24 cellular contexts compared by ENCODE assay signal in the genomic region with DNA sequence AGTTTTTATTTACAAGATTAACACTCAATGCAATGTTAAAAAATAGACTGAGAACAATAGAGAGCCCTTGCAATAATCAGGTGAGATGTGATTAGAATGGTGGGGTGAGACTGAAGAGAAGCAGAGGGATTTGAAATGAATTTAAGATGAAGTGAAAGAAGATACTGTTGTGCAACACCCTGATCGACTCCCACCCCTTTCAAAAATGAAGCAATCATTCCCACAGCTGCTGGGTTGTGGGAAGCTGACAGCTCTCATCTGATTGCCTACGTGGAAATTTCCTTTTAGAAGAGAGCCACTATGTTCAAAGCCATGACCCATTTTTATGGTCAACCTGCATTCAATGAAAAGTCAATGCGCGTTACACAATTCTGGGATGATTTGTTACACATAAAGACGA.
DNase-seq lines count a peak whose midpoint lies in the region; ATAC-seq, FAIRE-seq and TF ChIP-seq lines count a peak whose summit lies in the region.
"Had no signal": no experiment of that assay in that cellular context is flagged by ENCODE, and none has a peak within 500 bp of the region (broad histone marks: within the 10 kb centered on the region; RNA-seq: fewer than 3 reads in every experiment).

No MANE protein-coding gene starts in this region.

- POLR2A ChIA-PET in MCF 10A (lab: Yijun Ruan, JAX), result no interaction called here
- POLR2A ChIA-PET in RWPE1 (lab: Yijun Ruan, JAX; ENCODE audit: low non-redundant PET), result no interaction called here

- no peaks in the 10 kb centered on the region for H3K4me1 ChIP-seq in breast epithelium
- H3K4me1 ChIP-seq: HAP-1, lower lobe of right lung, psoas muscle, spleen had no signal

- no peaks in the 10 kb centered on the region for H3K27me3 ChIP-seq in breast epithelium
- H3K27me3 ChIP-seq: spleen had no signal

- no peak for FAIRE-seq in frontal cortex (lab: Jason Lieb, UNC)
- FAIRE-seq: keratinocyte had no signal

- CTCF ChIA-PET in MCF 10A (lab: Yijun Ruan, JAX), result no interaction called here
- CTCF ChIA-PET in RWPE1 (lab: Yijun Ruan, JAX), result no interaction called here

- H3K27ac ChIP-seq in breast epithelium, result no peak overlapping the region
- H3K27ac ChIP-seq in RWPE1, result no peak overlapping the region
- H3K27ac ChIP-seq: lower lobe of right lung, psoas muscle, spleen had no signal

- H3K9me3 ChIP-seq in breast epithelium, result no peaks in the 10 kb centered on the region
- H3K9me3 ChIP-seq: HAP-1, lower lobe of right lung, psoas muscle, spleen had no signal

- H3K9me3 Mint-ChIP-seq in MCF 10A (ENCODE audit: unreplicated experiment), result no peaks in the 10 kb centered on the region
- H3K9me3 Mint-ChIP-seq: effector memory CD8-positive, alpha-beta T cell had no signal

- no peaks in the 10 kb centered on the region for H3K27me3 Mint-ChIP-seq in MCF 10A (ENCODE audit: insufficient read depth, unreplicated experiment)
- H3K27me3 Mint-ChIP-seq: activated naive CD4-positive, alpha-beta T cell treated with anti-CD3 and anti-CD28 coated beads, Interleukin-2, amount 10 ng/mL, durations not matched to agents 7 days and 5 days; effector memory CD8-positive, alpha-beta T cell had no signal

- DNase-seq in MCF 10A (ENCODE audit: unreplicated experiment) (peak; percentile 43), breast epithelium (ENCODE audit: low spot score in 2 of 2) (no peak), RWPE1 (ENCODE audit: low spot score) (peak; percentile 1), fibroblast of the aortic adventitia (ENCODE audit: low read depth) (peak; percentile 11), frontal cortex (ENCODE audit: low spot score in 2 of 2) (no peak), NCI-H2029 treated with DMSO at 0.1 percent for 48 hours (lab: John Stamatoyannopoulos, UW) (no peak), T-helper 1 cell (no peak)
- DNase-seq: activated CD8-positive, alpha-beta T cell treated with anti-CD3 and anti-CD28 coated beads, Interleukin-2, amount 10 ng/mL, durations not matched to agents 7 days and 5 days; activated naive CD4-positive, alpha-beta T cell treated with anti-CD3 and anti-CD28 coated beads, Interleukin-2, amount 10 ng/mL, durations not matched to agents 7 days and 5 days; activated T-cell treated with anti-CD3 and anti-CD28 coated beads, Interleukin-2, amount 50 U/mL, for 4 hours; effector memory CD8-positive, alpha-beta T cell; hypothalamus; lower lobe of right lung; NCI-H187 treated with DMSO at 0.1 percent for 48 hours; NCI-H446 treated with DMSO at 0.1 percent for 48 hours; NK-92 treated with Interleukin-12 subunit alpha and Interleukin-12 subunit beta, amount 100 ng/mL, for 24 hours; psoas muscle; spleen; stimulated activated CD8-positive, alpha-beta memory T cell treated with anti-CD3 and anti-CD28 coated beads, Interleukin-4, amount 100 ng/mL, for 48 hours; T1000 had no signal

- ATAC-seq in HG03135 (IDR thresholded peaks at IDR 0.05; ENCODE audit: unreplicated experiment), result no peak
- ATAC-seq: activated CD4-positive, CD25-positive, alpha-beta regulatory T cell treated with anti-CD3 and anti-CD28 coated beads, Interleukin-2, amount 50 U/mL, for 24 hours; activated CD8-positive, alpha-beta T cell treated with anti-CD3 and anti-CD28 coated beads, Interleukin-2, amount 10 ng/mL, durations not matched to agents 7 days and 5 days; activated T-cell treated with anti-CD3 and anti-CD28 coated beads, Interleukin-2, amount 50 U/mL, for 4 hours; effector memory CD8-positive, alpha-beta T cell; lower lobe of right lung; psoas muscle had no signal

- no peak for TF ChIP-seq POLR2A in breast epithelium (IDR thresholded peaks at IDR 0.05)

- no peaks in the 10 kb centered on the region for H3K36me3 Mint-ChIP-seq in MCF 10A (ENCODE audit: insufficient read depth, unreplicated experiment)
- H3K36me3 Mint-ChIP-seq: activated naive CD4-positive, alpha-beta T cell treated with anti-CD3 and anti-CD28 coated beads, Interleukin-2, amount 10 ng/mL, durations not matched to agents 7 days and 5 days had no signal

- no TSS peak for BruUV-seq in MCF 10A (replicated peaks; lab: Mats Ljungman, UMichigan)

- H3K36me3 ChIP-seq in breast epithelium, result no peaks in the 10 kb centered on the region
- H3K36me3 ChIP-seq: HAP-1, lower lobe of right lung, spleen had no signal

- H3K4me3 Mint-ChIP-seq in MCF 10A (ENCODE audit: unreplicated experiment), result no peak overlapping the region
- H3K4me3 Mint-ChIP-seq: activated CD8-positive, alpha-beta T cell treated with anti-CD3 and anti-CD28 coated beads, Interleukin-2, amount 10 ng/mL, durations not matched to agents 7 days and 5 days; activated naive CD4-positive, alpha-beta T cell treated with anti-CD3 and anti-CD28 coated beads, Interleukin-2, amount 10 ng/mL, durations not matched to agents 7 days and 5 days; activated T-cell treated with anti-CD3 and anti-CD28 coated beads, Interleukin-2, amount 50 U/mL, for 4 hours; effector memory CD8-positive, alpha-beta T cell had no signal

- H3K27ac Mint-ChIP-seq in MCF 10A (ENCODE audit: low read depth, unreplicated experiment), result no peak overlapping the region
- H3K27ac Mint-ChIP-seq: activated CD8-positive, alpha-beta T cell treated with anti-CD3 and anti-CD28 coated beads, Interleukin-2, amount 10 ng/mL, durations not matched to agents 7 days and 5 days; activated naive CD4-positive, alpha-beta T cell treated with anti-CD3 and anti-CD28 coated beads, Interleukin-2, amount 10 ng/mL, durations not matched to agents 7 days and 5 days; effector memory CD8-positive, alpha-beta T cell had no signal

- intact Hi-C loops in MCF 10A (cut with micrococcal nuclease), result no loop called here
- intact Hi-C loops in breast epithelium (cut with DNase I; ENCODE audit: low total_unique reads), result loop anchor here (5.0 kb wide), 1 partner anchor 818 kb away; no protein-coding TSS in a partner anchor

- H3K4me3 ChIP-seq in breast epithelium (no peak overlapping the region), fibroblast of the aortic adventitia (ENCODE audit: low read depth, low read length) (no peak overlapping the region)
- H3K4me3 ChIP-seq: HAP-1, lower lobe of right lung, psoas muscle, spleen had no signal

- H3K4me1 Mint-ChIP-seq in MCF 10A (ENCODE audit: insufficient read depth, unreplicated experiment), result peaks cover 9% of the 10 kb centered on the region
- H3K4me1 Mint-ChIP-seq: activated naive CD4-positive, alpha-beta T cell treated with anti-CD3 and anti-CD28 coated beads, Interleukin-2, amount 10 ng/mL, durations not matched to agents 7 days and 5 days had no signal

- TF ChIP-seq CTCF in MCF 10A (IDR thresholded peaks at IDR 0.05; ENCODE audit: unreplicated experiment) (no peak), breast epithelium (IDR thresholded peaks at IDR 0.05) (no peak), RWPE1 (conservative IDR thresholded peaks at IDR 0.05; ENCODE audit: low read depth) (no peak), fibroblast of the aortic adventitia (IDR thresholded peaks at IDR 0.05; ENCODE audit: insufficient read depth, low read length) (no peak)

Comparison
In these comparisons a context has a peak if more than half of its experiments do, and no peak if none do; other contexts are left out.
1. DNase-seq: peak in MCF 10A (single experiment), RWPE1 (single experiment) and fibroblast of the aortic adventitia (single experiment); none in breast epithelium (0 of 2), frontal cortex (0 of 2), NCI-H2029 treated with DMSO at 0.1 percent for 48 hours (single experiment) and T-helper 1 cell (0 of 5).